In genomic region chr10:69222157-69223027, GRCh38 we compare ENCODE assay signal across 9 cellular contexts. TPM values are rescaled to one million over a fixed set of nuclear protein-coding genes. Genes with fewer than 3 reads are reported as not detected.
DNase-seq lines count a peak whose midpoint lies in the region; ATAC-seq, FAIRE-seq and TF ChIP-seq lines count a peak whose summit lies in the region.
"Had no signal": no experiment of that assay in that cellular context is flagged by ENCODE, and none has a peak within 500 bp of the region (broad histone marks: within the 10 kb centered on the region; RNA-seq: fewer than 3 reads in every experiment).

No MANE protein-coding gene starts in this region.

- peaks cover 0 to 4% (median 0%) of the 10 kb centered on the region in 4 donors for H3K4me1 ChIP-seq in esophagus muscularis mucosa

- peak; percentile 77 for TF ChIP-seq CTCF in BJ (IDR thresholded peaks at IDR 0.05; ENCODE audit: insufficient read depth, low read depth, low read length)
- TF ChIP-seq CTCF in esophagus muscularis mucosa (IDR thresholded peaks at IDR 0.05) = peak; percentile 26 to 66 (median 47)
- peak; percentile 78 for TF ChIP-seq CTCF in osteocyte (IDR thresholded peaks at IDR 0.05)

- no peak for DNase-seq in BJ (ENCODE audit: low read depth)
- peak; percentile 5 for DNase-seq in NCI-H774 (lab: John Stamatoyannopoulos, UW)
- peak; percentile 96 for DNase-seq in activated CD8-positive, alpha-beta memory T cell treated with anti-CD3 and anti-CD28 coated beads, Interleukin-2, amount 10 ng/mL, durations not matched to agents 7 days and 5 days
- DNase-seq in esophagus muscularis mucosa (ENCODE audit: extremely low spot score) = no peak
- DNase-seq in osteocyte (ENCODE audit: extremely low spot score, unreplicated experiment) = no peak
- DNase-seq in urothelium cell line (ENCODE audit: low spot score) = peak; percentile 95

- CTCF ChIA-PET in BJ (lab: Yijun Ruan, JAX) = interaction anchor here (0.5 to 0.8 kb wide), 5 partner anchors 8 to 103 kb away, joined by 3 read pairs; no protein-coding TSS in a partner anchor
- CTCF ChIA-PET in activated CD8-positive, alpha-beta memory T cell treated with anti-CD3 and anti-CD28 coated beads, Interleukin-2, amount 10 ng/mL, durations not matched to agents 7 days and 5 days (lab: Charles Lee) = interaction anchor here (0.6 to 1.8 kb wide), 11 partner anchors 9 to 220 kb away, joined by 3 to 21 read pairs (median 5); partner anchors contain the start of gene SUPV3L1

- no peak for FAIRE-seq in urothelium cell line (lab: Jason Lieb, UNC)

- TF ChIP-seq EP300 in esophagus muscularis mucosa (IDR thresholded peaks at IDR 0.05) = no peak

- no peaks in the 10 kb centered on the region for H3K27me3 ChIP-seq in BJ (ENCODE audit: control insufficient read depth, insufficient read depth, low read length)
- peaks cover 0 to 27% (median 2%) of the 10 kb centered on the region in 4 donors for H3K27me3 ChIP-seq in esophagus muscularis mucosa

- no peaks in the 10 kb centered on the region for H3K27me3 Mint-ChIP-seq in activated CD8-positive, alpha-beta memory T cell treated with anti-CD3 and anti-CD28 coated beads, Interleukin-2, amount 10 ng/mL, durations not matched to agents 7 days and 5 days
- no peaks in the 10 kb centered on the region for H3K27me3 Mint-ChIP-seq in osteocyte (ENCODE audit: unreplicated experiment)
- H3K27me3 Mint-ChIP-seq: dendritic cell treated with granulocyte-macrophage colony-stimulating factor and Interleukin-4, amounts not matched to agents 40 ng/mL and 50 ng/mL, for 4 days had no signal

- peak; percentile 92 for ATAC-seq in GM18858 (IDR thresholded peaks at IDR 0.05; ENCODE audit: unreplicated experiment)
- peak; percentile 95 for ATAC-seq in HG03025 (IDR thresholded peaks at IDR 0.05; ENCODE audit: low FRiP score, unreplicated experiment)
- ATAC-seq in activated CD8-positive, alpha-beta memory T cell treated with anti-CD3 and anti-CD28 coated beads, Interleukin-2, amount 10 ng/mL, durations not matched to agents 7 days and 5 days = peak; percentile 92

- no peaks in the 10 kb centered on the region for H3K9me3 ChIP-seq in esophagus muscularis mucosa

- H3K36me3 Mint-ChIP-seq in activated CD8-positive, alpha-beta memory T cell treated with anti-CD3 and anti-CD28 coated beads, Interleukin-2, amount 10 ng/mL, durations not matched to agents 7 days and 5 days = no peaks in the 10 kb centered on the region
- no peaks in the 10 kb centered on the region for H3K36me3 Mint-ChIP-seq in osteocyte (ENCODE audit: unreplicated experiment)

- TF ChIP-seq POLR2A in esophagus muscularis mucosa (IDR thresholded peaks at IDR 0.05; ENCODE audit: low read depth) = no peak

- H3K4me1 Mint-ChIP-seq in activated CD8-positive, alpha-beta memory T cell treated with anti-CD3 and anti-CD28 coated beads, Interleukin-2, amount 10 ng/mL, durations not matched to agents 7 days and 5 days = peaks cover 57% of the 10 kb centered on the region
- peaks cover 19% of the 10 kb centered on the region for H3K4me1 Mint-ChIP-seq in osteocyte (ENCODE audit: unreplicated experiment)

- H3K4me3 ChIP-seq in BJ (ENCODE audit: low read depth, low read length) (no peak overlapping the region), esophagus muscularis mucosa (no peak overlapping the region)

- H3K36me3 ChIP-seq in BJ (ENCODE audit: control insufficient read depth, insufficient read depth, low read length) (no peaks in the 10 kb centered on the region), esophagus muscularis mucosa (no peaks in the 10 kb centered on the region)

- peak overlapping the region; percentile 95 for H3K27ac Mint-ChIP-seq in activated CD8-positive, alpha-beta memory T cell treated with anti-CD3 and anti-CD28 coated beads, Interleukin-2, amount 10 ng/mL, durations not matched to agents 7 days and 5 days
- H3K27ac Mint-ChIP-seq in osteocyte (ENCODE audit: unreplicated experiment) = no peak overlapping the region
- H3K27ac Mint-ChIP-seq: dendritic cell treated with granulocyte-macrophage colony-stimulating factor and Interleukin-4, amounts not matched to agents 40 ng/mL and 50 ng/mL, for 4 days had no signal

- POLR2A ChIA-PET in BJ (lab: Charles Lee) = no interaction called here

- intact Hi-C loops in esophagus muscularis mucosa (cut with DNase I) = no loop called here

- H3K9me3 Mint-ChIP-seq in activated CD8-positive, alpha-beta memory T cell treated with anti-CD3 and anti-CD28 coated beads, Interleukin-2, amount 10 ng/mL, durations not matched to agents 7 days and 5 days (ENCODE audit: low read depth) = no peaks in the 10 kb centered on the region
- no peaks in the 10 kb centered on the region for H3K9me3 Mint-ChIP-seq in osteocyte (ENCODE audit: unreplicated experiment)
- H3K9me3 Mint-ChIP-seq: dendritic cell treated with granulocyte-macrophage colony-stimulating factor and Interleukin-4, amounts not matched to agents 40 ng/mL and 50 ng/mL, for 4 days had no signal

- H3K4me3 Mint-ChIP-seq in activated CD8-positive, alpha-beta memory T cell treated with anti-CD3 and anti-CD28 coated beads, Interleukin-2, amount 10 ng/mL, durations not matched to agents 7 days and 5 days = peak overlapping the region; percentile 51
- H3K4me3 Mint-ChIP-seq in osteocyte (ENCODE audit: unreplicated experiment) = no peak overlapping the region
- H3K4me3 Mint-ChIP-seq: dendritic cell treated with granulocyte-macrophage colony-stimulating factor and Interleukin-4, amounts not matched to agents 40 ng/mL and 50 ng/mL, for 4 days had no signal

- WGBS in esophagus muscularis mucosa = 54% methylated on average over 10 of the region's 11 CpGs

- H3K27ac ChIP-seq in esophagus muscularis mucosa (replicated peaks in 1 of 4) = no peak overlapping the region

RNA-seq across cellular contexts. Expression of gene HKDC1, which starts 2.3 kb away (rescaled TPM):
- 0.09 and 0.18 TPM in 2 replicates for polyA plus RNA-seq in BJ (2011; rRNA removed)
- polyA minus RNA-seq in BJ (2011; rRNA and poly(A)+ RNA removed) = 0.05 TPM in 1 of 2 replicates, not detected in the other
- total RNA-seq in activated CD8-positive, alpha-beta memory T cell treated with anti-CD3 and anti-CD28 coated beads, Interleukin-2, amount 10 ng/mL, durations not matched to agents 7 days and 5 days = 1 to 10 TPM in 1 of 2 experiments, under 1 TPM in 1; 0.61 to 2.7 TPM
- total RNA-seq in esophagus muscularis mucosa = 1 to 10 TPM in 1 of 4 donors, under 1 TPM in 2, not detected in 1; 0.06 to 1.5 (median 0.17) TPM
- total RNA-seq in osteocyte = 0.19 TPM in 1 of 2 replicates, not detected in the other

RNA-seq across cellular contexts. Expression of gene SUPV3L1, which starts 42.4 kb away (rescaled TPM):
- polyA plus RNA-seq in BJ (2011; rRNA removed) = 17.1 and 26.0 TPM in 2 replicates
- 18.1 and 20.3 TPM in 2 replicates for polyA minus RNA-seq in BJ (2011; rRNA and poly(A)+ RNA removed)
- 10 to 100 TPM; 46.9 to 59.0 TPM for total RNA-seq in activated CD8-positive, alpha-beta memory T cell treated with anti-CD3 and anti-CD28 coated beads, Interleukin-2, amount 10 ng/mL, durations not matched to agents 7 days and 5 days
- 10 to 100 TPM; 15.4 to 21.9 (median 20.4) TPM for total RNA-seq in esophagus muscularis mucosa
- total RNA-seq in osteocyte = 27.3 and 30.5 TPM in 2 replicates

RNA-seq across cellular contexts. Expression of gene HK1, which starts 55.9 kb away (rescaled TPM):
- 39.7 and 47.5 TPM in 2 replicates for polyA plus RNA-seq in BJ (2011; rRNA removed)
- polyA minus RNA-seq in BJ (2011; rRNA and poly(A)+ RNA removed) = 46.0 and 54.7 TPM in 2 replicates
- total RNA-seq in activated CD8-positive, alpha-beta memory T cell treated with anti-CD3 and anti-CD28 coated beads, Interleukin-2, amount 10 ng/mL, durations not matched to agents 7 days and 5 days = 100 to 1,000 TPM; 121 to 135 TPM
- 100 to 1,000 TPM; 114 to 188 (median 151) TPM for total RNA-seq in esophagus muscularis mucosa
- 59.4 and 61.3 TPM in 2 replicates for total RNA-seq in osteocyte

Comparison
In these comparisons a context has a peak if more than half of its experiments do, and no peak if none do; other contexts are left out.
1. DNase-seq: peak in NCI-H774 (single experiment), activated CD8-positive, alpha-beta memory T cell treated with anti-CD3 and anti-CD28 coated beads, Interleukin-2, amount 10 ng/mL, durations not matched to agents 7 days and 5 days (single experiment) and urothelium cell line (single experiment); none in BJ (single experiment), esophagus muscularis mucosa (single experiment) and osteocyte (single experiment).
2. Peak in every context shown above with its lines, with median percentiles within 50 percentile points of each other: CTCF ChIP-seq and ATAC-seq.